Comparison of ENCODE assay signal across 12 cellular contexts in genomic region chr20:54267510-54268003, GRCh38. TPM values are rescaled to one million over a fixed set of nuclear protein-coding genes. Genes with fewer than 3 reads are reported as not detected.
DNase-seq lines count a peak whose midpoint lies in the region; ATAC-seq and TF ChIP-seq lines count a peak whose summit lies in the region.
"Had no signal": no experiment of that assay in that cellular context is flagged by ENCODE, and none has a peak within 500 bp of the region (broad histone marks: within the 10 kb centered on the region; RNA-seq: fewer than 3 reads in every experiment).

No MANE protein-coding gene starts in this region.

- no peak overlapping the region for H3K4me3 Mint-ChIP-seq in chondrocyte (ENCODE audit: unreplicated experiment)
- no peak overlapping the region for H3K4me3 Mint-ChIP-seq in activated CD8-positive, alpha-beta T cell treated with anti-CD3 and anti-CD28 coated beads, Interleukin-2, amount 10 ng/mL, durations not matched to agents 7 days and 5 days
- H3K4me3 Mint-ChIP-seq: T-cell had no signal

- DNase-seq in Daoy (ENCODE audit: low read depth) (peak; percentile 37), LoVo (ENCODE audit: low spot score) (peak; percentile 39), chondrocyte (ENCODE audit: low spot score) (no peak), myocyte (ENCODE audit: low read depth) (peak; percentile 57), thyroid gland (no peak), SK-N-DZ (ENCODE audit: low spot score) (no peak), DMS79 treated with DMSO at 0.1 percent for 48 hours (lab: John Stamatoyannopoulos, UW) (no peak)
- DNase-seq in activated CD8-positive, alpha-beta T cell treated with anti-CD3 and anti-CD28 coated beads, Interleukin-2, amount 10 ng/mL, durations not matched to agents 7 days and 5 days = no peak
- DNase-seq: DND-41, NCI-H2227 treated with DMSO at 0.1 percent for 48 hours, T-cell had no signal

- TF ChIP-seq CTCF in chondrocyte (IDR thresholded peaks at IDR 0.05) = no peak
- TF ChIP-seq CTCF in thyroid gland (IDR thresholded peaks at IDR 0.05) = no peak

- H3K27me3 ChIP-seq in thyroid gland = no peaks in the 10 kb centered on the region

- no peak for ATAC-seq in activated CD8-positive, alpha-beta T cell treated with anti-CD3 and anti-CD28 coated beads, Interleukin-2, amount 10 ng/mL, durations not matched to agents 7 days and 5 days
- ATAC-seq: T-cell had no signal

- no peaks in the 10 kb centered on the region for H3K9me3 Mint-ChIP-seq in chondrocyte (ENCODE audit: low read depth)
- H3K9me3 Mint-ChIP-seq in activated CD8-positive, alpha-beta T cell treated with anti-CD3 and anti-CD28 coated beads, Interleukin-2, amount 10 ng/mL, durations not matched to agents 7 days and 5 days (ENCODE audit: insufficient read depth) = no peaks in the 10 kb centered on the region
- H3K9me3 Mint-ChIP-seq: T-cell had no signal

- no peaks in the 10 kb centered on the region for H3K9me3 ChIP-seq in thyroid gland
- H3K9me3 ChIP-seq: neutrophil had no signal

- POLR2A ChIA-PET in activated CD8-positive, alpha-beta T cell treated with anti-CD3 and anti-CD28 coated beads, Interleukin-2, amount 10 ng/mL, durations not matched to agents 7 days and 5 days (lab: Charles Lee) = no interaction called here

- H3K4me3 ChIP-seq in thyroid gland (replicated peaks in 1 of 3) = no peak overlapping the region

- no peaks in the 10 kb centered on the region for H3K36me3 ChIP-seq in thyroid gland
- H3K36me3 ChIP-seq: neutrophil had no signal

- H3K4me1 Mint-ChIP-seq in chondrocyte (ENCODE audit: low read depth) = peaks cover 22% of the 10 kb centered on the region
- H3K4me1 Mint-ChIP-seq in activated CD8-positive, alpha-beta T cell treated with anti-CD3 and anti-CD28 coated beads, Interleukin-2, amount 10 ng/mL, durations not matched to agents 7 days and 5 days (ENCODE audit: low read depth) = no peaks in the 10 kb centered on the region
- H3K4me1 Mint-ChIP-seq: T-cell had no signal

- CTCF ChIA-PET in activated CD8-positive, alpha-beta T cell treated with anti-CD3 and anti-CD28 coated beads, Interleukin-2, amount 10 ng/mL, durations not matched to agents 7 days and 5 days (lab: Charles Lee) = interaction anchor here (1.1 to 1.3 kb wide), 2 partner anchors 9 to 16 kb away, joined by 3 to 4 read pairs; no protein-coding TSS in a partner anchor

- H3K27ac ChIP-seq in thyroid gland = no peak overlapping the region
- H3K27ac ChIP-seq: neutrophil had no signal

- H3K36me3 Mint-ChIP-seq in chondrocyte (ENCODE audit: low read depth) = no peaks in the 10 kb centered on the region
- H3K36me3 Mint-ChIP-seq in activated CD8-positive, alpha-beta T cell treated with anti-CD3 and anti-CD28 coated beads, Interleukin-2, amount 10 ng/mL, durations not matched to agents 7 days and 5 days (ENCODE audit: low read depth) = no peaks in the 10 kb centered on the region
- H3K36me3 Mint-ChIP-seq: T-cell had no signal

- WGBS in thyroid gland, 2 donors = 39 to 50% methylated on average over 4 of the region's 4 CpGs

- intact Hi-C loops in thyroid gland (cut with DNase I) = no loop called here

- peak overlapping the region; percentile 70 for H3K27ac Mint-ChIP-seq in chondrocyte (ENCODE audit: unreplicated experiment)
- H3K27ac Mint-ChIP-seq in activated CD8-positive, alpha-beta T cell treated with anti-CD3 and anti-CD28 coated beads, Interleukin-2, amount 10 ng/mL, durations not matched to agents 7 days and 5 days = no peak overlapping the region
- H3K27ac Mint-ChIP-seq: T-cell had no signal

- peaks cover under 1% of the 10 kb centered on the region for H3K27me3 Mint-ChIP-seq in chondrocyte (ENCODE audit: low read depth)
- peaks cover 4% of the 10 kb centered on the region for H3K27me3 Mint-ChIP-seq in activated CD8-positive, alpha-beta T cell treated with anti-CD3 and anti-CD28 coated beads, Interleukin-2, amount 10 ng/mL, durations not matched to agents 7 days and 5 days (ENCODE audit: low read depth)

- H3K4me1 ChIP-seq in thyroid gland = no peaks in the 10 kb centered on the region

- TF ChIP-seq POLR2A in thyroid gland (IDR thresholded peaks at IDR 0.05) = no peak

RNA-seq across cellular contexts. Expression of gene PFDN4, which starts 59.7 kb away (rescaled TPM):
- 481 and 548 TPM in 2 replicates for total RNA-seq in Daoy (2014; rRNA removed; shearing (Covaris generic))
- total RNA-seq in chondrocyte (17.3 to 23.5 TPM (median 18.6 TPM) in 3 replicates), myocyte (66.3 and 68.7 TPM in 2 replicates), thyroid gland (10 to 100 TPM; 24.0 to 38.3 (median 31.5) TPM)
- 29.7 TPM for polyA plus RNA-seq in myocyte (2012)
- 10 to 100 TPM; 22.2 to 24.5 TPM for total RNA-seq in activated CD8-positive, alpha-beta T cell treated with anti-CD3 and anti-CD28 coated beads, Interleukin-2, amount 10 ng/mL, durations not matched to agents 7 days and 5 days
- 271 and 365 TPM in 2 replicates for polyA plus RNA-seq in SK-N-DZ (2014; cell fraction: cytosol; rRNA removed)
- 293 and 588 TPM in 2 replicates for polyA plus RNA-seq in SK-N-DZ (2014; cell fraction: nucleus; rRNA removed)

Comparison
In these comparisons a context has a peak if more than half of its experiments do, and no peak if none do; other contexts are left out.
1. DNase-seq: peak in Daoy (single experiment), LoVo (single experiment) and myocyte (single experiment); none in chondrocyte (single experiment), thyroid gland (0 of 2), activated CD8-positive, alpha-beta T cell treated with anti-CD3 and anti-CD28 coated beads, Interleukin-2, amount 10 ng/mL, durations not matched to agents 7 days and 5 days (single experiment), SK-N-DZ (single experiment) and DMS79 treated with DMSO at 0.1 percent for 48 hours (single experiment).